11 cellular contexts compared by ENCODE assay signal in the genomic region with DNA sequence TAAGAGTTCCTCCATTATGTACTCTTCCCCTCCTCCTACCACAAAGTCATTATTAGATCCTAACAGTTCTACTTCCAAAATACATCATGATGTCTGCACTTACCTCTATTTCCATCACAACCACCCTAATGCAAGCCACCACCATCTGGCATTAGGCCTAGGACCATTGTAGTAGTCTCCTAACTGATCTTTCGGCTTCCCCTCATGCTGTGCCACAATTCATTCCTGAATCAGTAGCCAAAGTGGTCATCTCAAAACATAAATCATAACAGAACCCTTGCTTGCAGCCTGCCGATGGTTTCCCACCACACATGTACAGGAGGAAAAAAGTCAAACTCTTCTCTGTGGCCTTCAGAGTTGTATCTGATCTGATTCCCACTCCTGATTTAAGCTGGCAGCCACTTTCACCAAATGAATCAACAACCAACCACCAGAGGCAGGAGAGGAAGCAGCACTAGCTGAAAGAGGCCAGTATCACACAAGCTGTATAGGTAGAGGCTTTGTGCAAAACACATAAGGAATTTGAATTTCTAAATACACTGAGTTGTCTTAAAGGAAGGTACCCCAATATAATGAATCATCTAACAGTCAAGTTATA. TPM values are rescaled to one million over a fixed set of nuclear protein-coding genes. Genes with fewer than 3 reads are reported as not detected.
DNase-seq lines count a peak whose midpoint lies in the region; ATAC-seq lines count a peak whose summit lies in the region.
"Had no signal": no experiment of that assay in that cellular context is flagged by ENCODE, and none has a peak within 500 bp of the region (broad histone marks: within the 10 kb centered on the region; RNA-seq: fewer than 3 reads in every experiment).

No MANE protein-coding gene starts in this region.

- H3K4me3 Mint-ChIP-seq in activated naive CD4-positive, alpha-beta T cell treated with anti-CD3 and anti-CD28 coated beads, Interleukin-2, amount 10 ng/mL, durations not matched to agents 7 days and 5 days = no peak overlapping the region

- no peaks in the 10 kb centered on the region for H3K36me3 Mint-ChIP-seq in activated naive CD4-positive, alpha-beta T cell treated with anti-CD3 and anti-CD28 coated beads, Interleukin-2, amount 10 ng/mL, durations not matched to agents 7 days and 5 days

- no peak overlapping the region for H3K27ac Mint-ChIP-seq in activated naive CD4-positive, alpha-beta T cell treated with anti-CD3 and anti-CD28 coated beads, Interleukin-2, amount 10 ng/mL, durations not matched to agents 7 days and 5 days

- peaks cover 11% of the 10 kb centered on the region for H3K4me1 Mint-ChIP-seq in activated naive CD4-positive, alpha-beta T cell treated with anti-CD3 and anti-CD28 coated beads, Interleukin-2, amount 10 ng/mL, durations not matched to agents 7 days and 5 days

- peak; percentile 69 for ATAC-seq in GM18867 (IDR thresholded peaks at IDR 0.05; ENCODE audit: unreplicated experiment)
- ATAC-seq in HG03175 (IDR thresholded peaks at IDR 0.05; ENCODE audit: unreplicated experiment) = peak; percentile 88
- ATAC-seq in Right ventricle myocardium superior (ENCODE audit: poor library complexity) = no peak

- peaks cover 5% of the 10 kb centered on the region for H3K9me3 Mint-ChIP-seq in activated naive CD4-positive, alpha-beta T cell treated with anti-CD3 and anti-CD28 coated beads, Interleukin-2, amount 10 ng/mL, durations not matched to agents 7 days and 5 days

- peak; percentile 34 for DNase-seq in Ammon's horn (ENCODE audit: low spot score)
- DNase-seq in activated naive CD4-positive, alpha-beta T cell treated with anti-CD3 and anti-CD28 coated beads, Interleukin-2, amount 10 ng/mL, durations not matched to agents 7 days and 5 days = peak; percentile 21
- DNase-seq in Right ventricle myocardium superior = no peak
- no peak for DNase-seq in NCI-H2081 treated with DMSO at 0.1 percent for 48 hours (lab: John Stamatoyannopoulos, UW)
- DNase-seq in occipital lobe (lab: John Stamatoyannopoulos, UW) = no peak
- no peak for DNase-seq in midbrain (lab: John Stamatoyannopoulos, UW)
- DNase-seq: cerebellar nuclear complex, retina, tibial artery had no signal

- no peaks in the 10 kb centered on the region for H3K27me3 Mint-ChIP-seq in activated naive CD4-positive, alpha-beta T cell treated with anti-CD3 and anti-CD28 coated beads, Interleukin-2, amount 10 ng/mL, durations not matched to agents 7 days and 5 days

- intact Hi-C loops in Right ventricle myocardium superior (cut with DNase I) = no loop called here

- CTCF ChIA-PET in activated naive CD4-positive, alpha-beta T cell treated with anti-CD3 and anti-CD28 coated beads, Interleukin-2, amount 10 ng/mL, durations not matched to agents 7 days and 5 days (lab: Charles Lee) = interaction anchor here (0.8 to 1.5 kb wide), 3 partner anchors 21 to 84 kb away, joined by 3 to 4 read pairs (median 4); no protein-coding TSS in a partner anchor

RNA-seq across cellular contexts. Expression of a gene that starts 26.1 kb away (rescaled TPM):
- 1.6 TPM for total RNA-seq in Right ventricle myocardium superior
- 37.3 TPM for total RNA-seq in occipital lobe

Comparison
In these comparisons a context has a peak if more than half of its experiments do, and no peak if none do; other contexts are left out.
1. DNase-seq: peak in Ammon's horn (single experiment) and activated naive CD4-positive, alpha-beta T cell treated with anti-CD3 and anti-CD28 coated beads, Interleukin-2, amount 10 ng/mL, durations not matched to agents 7 days and 5 days (single experiment); none in Right ventricle myocardium superior (single experiment), NCI-H2081 treated with DMSO at 0.1 percent for 48 hours (single experiment), occipital lobe (single experiment) and midbrain (single experiment).
2. RNA of a gene that starts 26.1 kb away (total RNA-seq): 37.3 TPM in occipital lobe (single experiment); 1.6 TPM in Right ventricle myocardium superior (single experiment); every median in the first group is over 10 times any median in the second.